8 cellular contexts compared by ENCODE assay signal in genomic region chr11:67118059-67118766, GRCh38. TPM values are rescaled to one million over a fixed set of nuclear protein-coding genes. Genes with fewer than 3 reads are reported as not detected.
DNase-seq lines count a peak whose midpoint lies in the region; ATAC-seq, FAIRE-seq and TF ChIP-seq lines count a peak whose summit lies in the region.

No MANE protein-coding gene starts in this region.

- H3K9ac ChIP-seq in mammary epithelial cell (ENCODE audit: insufficient read depth, low read length): peak overlapping the region; percentile 82

- H3K27me3 ChIP-seq in mammary epithelial cell (ENCODE audit: insufficient read depth, low read length) (no peaks in the 10 kb centered on the region), kidney epithelial cell (ENCODE audit: control insufficient read depth, insufficient read depth, low read length) (no peaks in the 10 kb centered on the region)

- H3K4me3 ChIP-seq in mammary epithelial cell (replicated peaks in 1 of 3; ENCODE audit: insufficient read depth in 1 of 3, low read depth in 2 of 3, low read length in 3 of 3) (peak overlapping the region in 2 of 3 experiments; percentile 30 to 33), kidney epithelial cell (ENCODE audit: low read depth, low read length) (peak overlapping the region; percentile 40)

- TF ChIP-seq CTCF in 22Rv1 (IDR thresholded peaks at IDR 0.05) (no peak), mammary epithelial cell (conservative IDR thresholded peaks at IDR 0.05 in 1 of 2, IDR thresholded peaks at IDR 0.05 in 1 of 2; ENCODE audit: extremely low read depth in 1 of 2, insufficient read depth in 1 of 2, low read depth in 1 of 2, low read length in 2 of 2) (no peak), kidney epithelial cell (IDR thresholded peaks at IDR 0.05; ENCODE audit: insufficient read depth, low read length, poor library complexity, severe bottlenecking) (no peak)

- no peaks in the 10 kb centered on the region for H4K20me1 ChIP-seq in mammary epithelial cell (ENCODE audit: insufficient read depth, low read length)

- peak overlapping the region; percentile 99 for H2AFZ ChIP-seq in mammary epithelial cell (ENCODE audit: low read depth, low read length)

- in situ Hi-C loops in mammary epithelial cell (cut with MboI; ENCODE audit: low sequenced_read_pairs in 2 of 2): no loop called here

- H3K4me2 ChIP-seq in mammary epithelial cell (ENCODE audit: insufficient read depth, low read depth, low read length): peak overlapping the region; percentile 95

- DNase-seq in T-helper 9 cell (peak; percentile 43), mammary epithelial cell (no peak), kidney epithelial cell (ENCODE audit: low read depth) (no peak), HTR-8/SVneo (ENCODE audit: insufficient read length, low spot score) (no peak)
- DNase-seq in stimulated activated CD4-positive, alpha-beta T cell treated with anti-CD3 and anti-CD28 coated beads, Interleukin-15, amount 100 ng/mL, for 24 hours: peak; percentile 65

- peaks cover 14% of the 10 kb centered on the region for H3K4me1 ChIP-seq in mammary epithelial cell (ENCODE audit: insufficient read depth, low read length)

- BruUV-seq in mammary epithelial cell (replicated peaks; lab: Mats Ljungman, UMichigan): no TSS peak

- WGBS in mammary epithelial cell (ENCODE audit: low coverage, missing lambda C conversion rate): 3% methylated on average over 7 of the region's 80 CpGs

- no peak for FAIRE-seq in HTR-8/SVneo (lab: Jason Lieb, UNC)

- H3K27ac ChIP-seq in 22Rv1 (peak overlapping the region; percentile 81), mammary epithelial cell (ENCODE audit: insufficient read depth, low read depth, low read length) (peak overlapping the region; percentile 84)

- dilution Hi-C loops in mammary epithelial cell (cut with HindIII; ENCODE audit: low sequenced_read_pairs): no loop called here

- H3K79me2 ChIP-seq in mammary epithelial cell (ENCODE audit: insufficient read depth, low read length): peaks cover 41% of the 10 kb centered on the region

- intact Hi-C loops in mammary epithelial cell (cut with micrococcal nuclease): loop anchor here (5.0 kb wide), 1 partner anchor 49 kb away; no protein-coding TSS in a partner anchor

- H3K36me3 ChIP-seq in mammary epithelial cell (ENCODE audit: insufficient read depth, low read length): peaks cover 2% of the 10 kb centered on the region
- H3K36me3 ChIP-seq in kidney epithelial cell (ENCODE audit: control insufficient read depth, insufficient read depth, low read length): no peaks in the 10 kb centered on the region

- ATAC-seq in GM18873 (IDR thresholded peaks at IDR 0.05; ENCODE audit: low FRiP score, unreplicated experiment) (peak; percentile 9), HG03196 (IDR thresholded peaks at IDR 0.05; ENCODE audit: unreplicated experiment) (peak; percentile 22)

- H3K9me3 ChIP-seq in mammary epithelial cell (replicated peaks; ENCODE audit: insufficient read depth, low read length): no peaks in the 10 kb centered on the region

- CTCF ChIA-PET in mammary epithelial cell (lab: Charles Lee; ENCODE audit: low non-redundant PET): no interaction called here

RNA-seq across cellular contexts. Expression of gene KDM2A, which starts 0.8 kb away (rescaled TPM):
- 10 to 100 TPM; 41.8 to 59.7 TPM for total RNA-seq in mammary epithelial cell
- 47.1 TPM for polyA plus RNA-seq in mammary epithelial cell
- polyA minus RNA-seq in mammary epithelial cell: 106 TPM
- total RNA-seq in kidney epithelial cell: 36.2 and 52.1 TPM in 2 replicates

Comparison
In these comparisons a context has a peak if more than half of its experiments do, and no peak if none do; other contexts are left out.
1. DNase-seq: peak in T-helper 9 cell (single experiment) and stimulated activated CD4-positive, alpha-beta T cell treated with anti-CD3 and anti-CD28 coated beads, Interleukin-15, amount 100 ng/mL, for 24 hours (single experiment); none in mammary epithelial cell (single experiment), kidney epithelial cell (single experiment) and HTR-8/SVneo (single experiment).